11 cellular contexts compared by ENCODE assay signal in genomic region chr7:46776790-46777189, GRCh38.
DNase-seq lines count a peak whose midpoint lies in the region; ATAC-seq, FAIRE-seq and TF ChIP-seq lines count a peak whose summit lies in the region.
"Had no signal": no experiment of that assay in that cellular context is flagged by ENCODE, and none has a peak within 500 bp of the region (broad histone marks: within the 10 kb centered on the region; RNA-seq: fewer than 3 reads in every experiment).

No MANE protein-coding gene starts in this region.

- no peaks in the 10 kb centered on the region for H3K36me3 ChIP-seq in left ventricle myocardium inferior
- H3K36me3 ChIP-seq in uterus, result no peaks in the 10 kb centered on the region
- H3K36me3 ChIP-seq in suprapubic skin, result no peaks in the 10 kb centered on the region

- no peak for DNase-seq in left ventricle myocardium inferior
- DNase-seq in left ventricle myocardium superior, result no peak
- DNase-seq in RCC 7860 (ENCODE audit: low spot score), result no peak
- DNase-seq in fibroblast of peridontal ligament (ENCODE audit: extremely low read depth), result peak; percentile 57
- DNase-seq in uterus, result no peak
- DNase-seq in suprapubic skin (ENCODE audit: low spot score in 2 of 2), result no peak
- DNase-seq in NCI-H510A treated with DMSO at 0.1 percent for 48 hours (lab: John Stamatoyannopoulos, UW), result no peak
- DNase-seq: activated CD8-positive, alpha-beta memory T cell treated with anti-CD3 and anti-CD28 coated beads, Interleukin-2, amount 50 U/mL, for 48 hours; GOT3 had no signal

- H3K4me1 ChIP-seq in left ventricle myocardium inferior (peaks cover 37% of the 10 kb centered on the region), uterus (no peaks in the 10 kb centered on the region), suprapubic skin (peaks cover 2% of the 10 kb centered on the region)

- intact Hi-C loops in left ventricle myocardium inferior (cut with micrococcal nuclease) (no loop called here), left ventricle myocardium superior (cut with micrococcal nuclease) (loop anchor here (10.0 kb wide), 1 partner anchor 308 kb away; no protein-coding TSS in a partner anchor), uterus (cut with DNase I; ENCODE audit: low total_unique reads) (no loop called here)

- H3K27me3 ChIP-seq in left ventricle myocardium inferior (ENCODE audit: low read depth), result no peaks in the 10 kb centered on the region
- H3K27me3 ChIP-seq in uterus, result no peaks in the 10 kb centered on the region
- no peaks in the 10 kb centered on the region for H3K27me3 ChIP-seq in suprapubic skin

- no peak overlapping the region for H3K27ac ChIP-seq in left ventricle myocardium inferior (replicated peaks)
- H3K27ac ChIP-seq in uterus, result no peak overlapping the region
- no peak overlapping the region for H3K27ac ChIP-seq in suprapubic skin

- TF ChIP-seq CTCF in left ventricle myocardium inferior (IDR thresholded peaks at IDR 0.05; ENCODE audit: borderline replicate concordance), result peak; percentile 62
- TF ChIP-seq CTCF in uterus (IDR thresholded peaks at IDR 0.05), result peak in 3 of 4 experiments; percentile 17 to 35 (median 34)
- TF ChIP-seq CTCF in suprapubic skin (IDR thresholded peaks at IDR 0.05), result peak in 1 of 2 donors; percentile 6

- peak; percentile 54 for FAIRE-seq in RCC 7860 (lab: Jason Lieb, UNC)

- TF ChIP-seq POLR2A in uterus (IDR thresholded peaks at IDR 0.05) (no peak), suprapubic skin (IDR thresholded peaks at IDR 0.05) (no peak)

- no peak for ATAC-seq in left ventricle myocardium superior
- ATAC-seq in GM19324 (IDR thresholded peaks at IDR 0.05; ENCODE audit: low FRiP score, unreplicated experiment), result no peak
- ATAC-seq: stimulated activated memory B cell treated with anti-CD40 and anti-IgM and Interleukin-4, amounts not matched to agents 10 μg/mL and 1 μg/mL and 100 μg/mL, for 72 hours had no signal

- H3K9me3 ChIP-seq in left ventricle myocardium inferior (replicated peaks), result peaks cover 22% of the 10 kb centered on the region
- H3K9me3 ChIP-seq in uterus, result no peaks in the 10 kb centered on the region
- H3K9me3 ChIP-seq in suprapubic skin, result no peaks in the 10 kb centered on the region

- TF ChIP-seq EP300 in suprapubic skin (IDR thresholded peaks at IDR 0.05), result no peak

- no peak overlapping the region for H3K4me3 ChIP-seq in left ventricle myocardium inferior
- H3K4me3 ChIP-seq in uterus, result no peak overlapping the region
- no peak overlapping the region for H3K4me3 ChIP-seq in suprapubic skin

- WGBS in suprapubic skin, result 5% methylated on average over 1 of the region's 1 CpG
